ENCODE assay signal across 22 cellular contexts in genomic region chr6:119584088-119584487, GRCh38.
DNase-seq lines count a peak whose midpoint lies in the region; ATAC-seq, FAIRE-seq and TF ChIP-seq lines count a peak whose summit lies in the region.
"Had no signal": no experiment of that assay in that cellular context is flagged by ENCODE, and none has a peak within 500 bp of the region (broad histone marks: within the 10 kb centered on the region; RNA-seq: fewer than 3 reads in every experiment).

No MANE protein-coding gene starts in this region.

- H3K27ac ChIP-seq in body of pancreas, result no peak overlapping the region
- no peak overlapping the region for H3K27ac ChIP-seq in pancreas
- H3K27ac ChIP-seq: 22Rv1, A549, BLaER1, HL-60 had no signal

- no peaks in the 10 kb centered on the region for H3K4me1 ChIP-seq in body of pancreas
- peaks cover 0 to 7% (median 0%) of the 10 kb centered on the region in 3 donors for H3K4me1 ChIP-seq in pancreas
- peaks cover 10% of the 10 kb centered on the region; the same call in 1 of the 2 replicates for H3K4me1 ChIP-seq in BE2C
- H3K4me1 ChIP-seq: A549, BLaER1 had no signal

- H3K9me3 ChIP-seq in body of pancreas, result no peaks in the 10 kb centered on the region
- H3K9me3 ChIP-seq in pancreas, result no peaks in the 10 kb centered on the region
- H3K9me3 ChIP-seq in BE2C, result no peaks in the 10 kb centered on the region
- H3K9me3 ChIP-seq: A549, BLaER1 had no signal

- no peak for TF ChIP-seq POLR2A in body of pancreas (IDR thresholded peaks at IDR 0.05)

- peak; percentile 54 for FAIRE-seq in pancreas (lab: Jason Lieb, UNC)
- FAIRE-seq: A549, GM12891, H54 had no signal

- H3K4me3 ChIP-seq in body of pancreas, result no peak overlapping the region
- H3K4me3 ChIP-seq in pancreas, result no peak overlapping the region
- H3K4me3 ChIP-seq in BE2C (ENCODE audit: low read depth, low read length), result no peak overlapping the region
- H3K4me3 ChIP-seq: A549, BLaER1, GM23338 had no signal

- no peak for TF ChIP-seq CTCF in body of pancreas (IDR thresholded peaks at IDR 0.05)
- TF ChIP-seq CTCF in pancreas (IDR thresholded peaks at IDR 0.05), result no peak
- TF ChIP-seq CTCF in BE2C (IDR thresholded peaks at IDR 0.05; ENCODE audit: low read depth, low read length), result no peak

- H3K27me3 ChIP-seq in body of pancreas (no peaks in the 10 kb centered on the region), pancreas (no peaks in the 10 kb centered on the region), BE2C (no peaks in the 10 kb centered on the region)
- H3K27me3 ChIP-seq: BLaER1 had no signal

- peak; percentile 24 for DNase-seq in D341Med (ENCODE audit: low spot score)
- peak; percentile 74 for DNase-seq in NCI-H82 treated with DMSO at 0.1 percent for 48 hours (lab: John Stamatoyannopoulos, UW; ENCODE audit: unreplicated experiment)
- DNase-seq in body of pancreas, result no peak
- DNase-seq in pancreas, result no peak
- DNase-seq in BE2C, result no peak
- DNase-seq: AML-193; CD4-positive, alpha-beta memory T cell; DMS 273 treated with DMSO at 0.1 percent for 48 hours; DMS53; DND-41; EL; HCEC 1CT had no signal

- intact Hi-C loops in body of pancreas (cut with DNase I) (no loop called here), pancreas (cut with DNase I) (no loop called here)

- H3K36me3 ChIP-seq in body of pancreas (replicated peaks in 1 of 2; ENCODE audit: insufficient read depth in 1 of 2, low read depth in 2 of 2) (no peaks in the 10 kb centered on the region), pancreas (no peaks in the 10 kb centered on the region), BE2C (no peaks in the 10 kb centered on the region)
- H3K36me3 ChIP-seq: BLaER1 had no signal

- peak; percentile 30 for ATAC-seq in body of pancreas
- peak in 3 of 4 donors; percentile 34 to 55 (median 43) for ATAC-seq in pancreas
- no peak for ATAC-seq in HG02840 (IDR thresholded peaks at IDR 0.05; ENCODE audit: low FRiP score, unreplicated experiment)
- no peak for ATAC-seq in GM18870 (IDR thresholded peaks at IDR 0.05; ENCODE audit: unreplicated experiment)
- ATAC-seq in GM19467 (IDR thresholded peaks at IDR 0.05; ENCODE audit: unreplicated experiment), result no peak
- ATAC-seq: A549, GM23338 had no signal

Comparison
In these comparisons a context has a peak if more than half of its experiments do, and no peak if none do; other contexts are left out.
1. DNase-seq: peak in D341Med (single experiment) and NCI-H82 treated with DMSO at 0.1 percent for 48 hours (single experiment); none in body of pancreas (0 of 4), pancreas (0 of 6) and BE2C (single experiment).
2. ATAC-seq: peak in body of pancreas (single experiment) and pancreas (3 of 4); none in HG02840 (single experiment), GM18870 (single experiment) and GM19467 (single experiment).